ENCODE assay signal across 18 cellular contexts in genomic region chr6:105824732-105825131, GRCh38.
A peak's percentile ranks its signal among the peaks of the same experiment; 100 is the strongest.
DNase-seq lines count a peak whose midpoint lies in the region; ATAC-seq, FAIRE-seq and TF ChIP-seq lines count a peak whose summit lies in the region.
"Had no signal": no experiment of that assay in that cellular context is flagged by ENCODE, and none has a peak within 500 bp of the region (broad histone marks: within the 10 kb centered on the region; RNA-seq: fewer than 3 reads in every experiment).

No MANE protein-coding gene starts in this region.

- in situ Hi-C loops in K562 (cut with MboI), result no loop called here

- no peaks in the 10 kb centered on the region; the same call in 1 of the 2 replicates for H3K9me3 ChIP-seq in K562 (replicated peaks; ENCODE audit: control insufficient read depth, insufficient read depth, low read depth, low read length)
- no peaks in the 10 kb centered on the region for H3K9me3 ChIP-seq in H9 (ENCODE audit: control insufficient read depth, low read depth, low read length)
- H3K9me3 ChIP-seq: mucosa of descending colon had no signal

- TF ChIP-seq POLR2A in K562 (conservative IDR thresholded peaks at IDR 0.05), result no peak

- TF ChIP-seq CTCF in K562 (IDR thresholded peaks at IDR 0.05 in 2 of 3, conservative IDR thresholded peaks at IDR 0.05 in 1 of 3; ENCODE audit: insufficient read depth in 2 of 3, low read depth in 1 of 3, low read length in 3 of 3) (no peak), H9 (conservative IDR thresholded peaks at IDR 0.05) (no peak)

- H2BK12ac ChIP-seq in H9 (ENCODE audit: insufficient read length, low read depth, low read length), result no peak overlapping the region

- H3K4me2 ChIP-seq in K562 (ENCODE audit: insufficient read depth, low read length), result no peak overlapping the region
- H3K4me2 ChIP-seq in H9 (ENCODE audit: insufficient read depth, insufficient read length, low read length), result no peak overlapping the region

- H2BK120ac ChIP-seq in H9 (ENCODE audit: low read depth, low read length, poor library complexity, severe bottlenecking), result no peak overlapping the region

- H2AK5ac ChIP-seq in H9 (ENCODE audit: insufficient read length, low read length), result no peak overlapping the region

- no peaks in the 10 kb centered on the region for H3K79me2 ChIP-seq in K562 (ENCODE audit: control insufficient read depth, insufficient read depth, low read length)
- H3K79me2 ChIP-seq in H9 (ENCODE audit: insufficient read depth, low read length), result no peaks in the 10 kb centered on the region

- intact Hi-C loops in K562 (cut with micrococcal nuclease), result no loop called here

- WGBS in K562 (ENCODE audit: insufficient coverage, low coverage, missing lambda C conversion rate), result 100% methylated on average over 1 of the region's 1 CpG
- no CpG with 5 or more reads among the region's 1 CpG for WGBS in H9 (ENCODE audit: extremely low coverage, insufficient read length, low lambda C conversion rate)

- DNase-seq in AG08396 (ENCODE audit: low spot score), result peak; percentile 33
- no peak for DNase-seq in K562 (ENCODE audit: extremely low read depth in 1 of 4, low spot score in 3 of 4)
- no peak for DNase-seq in ureter (ENCODE audit: low spot score)
- DNase-seq in H9, result no peak
- no peak for DNase-seq in NCI-H69 (lab: John Stamatoyannopoulos, UW)
- DNase-seq: activated naive CD8-positive, alpha-beta T cell treated with anti-CD3 and anti-CD28 coated beads, Interleukin-2, amount 10 ng/mL, durations not matched to agents 7 days and 5 days; dermis blood vessel endothelial cell; foreskin keratinocyte; islet precursor cell; mucosa of descending colon; NCI-H1105 treated with DMSO at 0.1 percent for 48 hours; NCI-H524 treated with DMSO at 0.1 percent for 48 hours had no signal

- H3K27ac ChIP-seq in K562 (ENCODE audit: extremely low read depth, low read depth, low read length) (no peak overlapping the region), H9 (ENCODE audit: insufficient read length, low read depth, low read length) (no peak overlapping the region)
- H3K27ac ChIP-seq: foreskin keratinocyte had no signal

- H3K56ac ChIP-seq in H9 (ENCODE audit: insufficient read length, low read depth, low read length), result no peak overlapping the region

- TF ChIP-seq RAD21 in K562 (CRISPR knock-in tag; conservative IDR thresholded peaks at IDR 0.05 in 1 of 2, IDR thresholded peaks at IDR 0.05 in 1 of 2), result no peak

- no peak overlapping the region for H3K4me3 Mint-ChIP-seq in H9
- H3K4me3 Mint-ChIP-seq: activated naive CD8-positive, alpha-beta T cell treated with anti-CD3 and anti-CD28 coated beads, Interleukin-2, amount 10 ng/mL, durations not matched to agents 7 days and 5 days had no signal

- CTCF ChIA-PET in K562 (lab: Yijun Ruan, JAX; ENCODE audit: low intra/inter-chr PET ratio), result no interaction called here

- no peaks in the 10 kb centered on the region for H3K4me1 Mint-ChIP-seq in H9
- H3K4me1 Mint-ChIP-seq: activated naive CD8-positive, alpha-beta T cell treated with anti-CD3 and anti-CD28 coated beads, Interleukin-2, amount 10 ng/mL, durations not matched to agents 7 days and 5 days had no signal

- H3K27ac Mint-ChIP-seq in H9, result no peak overlapping the region
- H3K27ac Mint-ChIP-seq: activated naive CD8-positive, alpha-beta T cell treated with anti-CD3 and anti-CD28 coated beads, Interleukin-2, amount 10 ng/mL, durations not matched to agents 7 days and 5 days; progenitor cell of endocrine pancreas had no signal

- H3K4me1 ChIP-seq in K562 (replicated peaks in 1 of 2; ENCODE audit: control insufficient read depth in 2 of 2, insufficient read depth in 2 of 2, low read length in 2 of 2) (no peaks in the 10 kb centered on the region), H9 (ENCODE audit: insufficient read depth, low read length) (no peaks in the 10 kb centered on the region)
- H3K4me1 ChIP-seq: foreskin keratinocyte had no signal

- H3K9me3 Mint-ChIP-seq in H9, result peaks cover 11 to 27% of the 10 kb centered on the region in 2 experiments; a peak in 3 of 5 replicates

- POLR2A ChIA-PET in K562 (lab: Yijun Ruan, JAX), result no interaction called here

- H3K23me2 ChIP-seq in H9 (ENCODE audit: insufficient read length, low read depth, low read length, poor library complexity, severe bottlenecking), result no peaks in the 10 kb centered on the region

- peaks cover 0 to 3% (median 2%) of the 10 kb centered on the region in 3 experiments; a peak in 1 of 7 replicates for H3K36me3 Mint-ChIP-seq in H9 (ENCODE audit: insufficient read depth in 1 of 3, low read depth in 3 of 3)

- H3K36me3 ChIP-seq in K562 (ENCODE audit: control insufficient read depth, insufficient read depth, low read length), result no peaks in the 10 kb centered on the region

- ATAC-seq in GM18858 (IDR thresholded peaks at IDR 0.05; ENCODE audit: unreplicated experiment) (peak; percentile 49), HG02885 (IDR thresholded peaks at IDR 0.05; ENCODE audit: poor library complexity, unreplicated experiment) (peak; percentile 52), K562 (no peak), GM18517 (IDR thresholded peaks at IDR 0.05; ENCODE audit: unreplicated experiment) (no peak)
- ATAC-seq: foreskin keratinocyte, mucosa of descending colon had no signal

- no TSS peak for BruUV-seq in K562 (replicated peaks; lab: Mats Ljungman, UMichigan)

- H4K8ac ChIP-seq in H9 (replicated peaks; ENCODE audit: insufficient read length, low read depth, low read length), result no peak overlapping the region

- no peak overlapping the region for H2BK20ac ChIP-seq in H9 (ENCODE audit: low read depth, low read length, poor library complexity, severe bottlenecking)

- no peaks in the 10 kb centered on the region for H3K9me1 ChIP-seq in K562 (ENCODE audit: control insufficient read depth, insufficient read depth, low read length)

- no peak for FAIRE-seq in K562 (lab: Jason Lieb, UNC)
- FAIRE-seq: GM12891, TTC549 had no signal

- no peak overlapping the region for H3K4ac ChIP-seq in H9 (ENCODE audit: low read depth, low read length)

- H3K27me3 Mint-ChIP-seq in H9 (ENCODE audit: low read depth), result no peaks in the 10 kb centered on the region
- H3K27me3 Mint-ChIP-seq: progenitor cell of endocrine pancreas had no signal

- no peak overlapping the region for H2BK15ac ChIP-seq in H9 (ENCODE audit: low read depth, low read length)

- H3K27me3 ChIP-seq in K562 (ENCODE audit: control insufficient read depth in 2 of 2, insufficient read depth in 2 of 2, low read length in 2 of 2), result no peaks in the 10 kb centered on the region
- no peaks in the 10 kb centered on the region for H3K27me3 ChIP-seq in H9 (ENCODE audit: insufficient read depth, low read length)
- H3K27me3 ChIP-seq: foreskin keratinocyte had no signal

- no peak overlapping the region for H3K4me3 ChIP-seq in K562
- H3K4me3 ChIP-seq: mucosa of descending colon had no signal

- H2AFZ ChIP-seq in K562 (ENCODE audit: low read depth, low read length), result no peak overlapping the region
- H2AFZ ChIP-seq in H9 (ENCODE audit: low read length), result no peak overlapping the region

- no peaks in the 10 kb centered on the region for H3K79me1 ChIP-seq in H9 (ENCODE audit: insufficient read depth, low read depth, low read length, poor library complexity, severe bottlenecking)

- no peak overlapping the region for H3K18ac ChIP-seq in H9 (ENCODE audit: insufficient read length, low read depth, low read length)

- H4K5ac ChIP-seq in H9 (ENCODE audit: insufficient read length, low read depth, low read length), result no peak overlapping the region

- H4K20me1 ChIP-seq in K562 (replicated peaks; ENCODE audit: control insufficient read depth, insufficient read depth, low read length), result no peaks in the 10 kb centered on the region
- no peaks in the 10 kb centered on the region for H4K20me1 ChIP-seq in H9 (ENCODE audit: control insufficient read depth, insufficient read depth, insufficient read length)

- H3K23ac ChIP-seq in H9 (ENCODE audit: insufficient read length, low read depth, low read length), result no peak overlapping the region

- no peak overlapping the region for H2BK5ac ChIP-seq in H9 (ENCODE audit: insufficient read length, low read length)

- H3T11ph ChIP-seq in H9 (ENCODE audit: low read length), result no peak overlapping the region

- no peak for TF ChIP-seq EP300 in K562 (IDR thresholded peaks at IDR 0.05; ENCODE audit: low read length)

- H3K14ac ChIP-seq in H9 (ENCODE audit: insufficient read depth, low read length), result no peak overlapping the region

- H4K91ac ChIP-seq in H9 (ENCODE audit: insufficient read length, low read depth, low read length), result no peak overlapping the region

- H3K9ac ChIP-seq in K562 (ENCODE audit: insufficient read depth in 1 of 2, low read depth in 2 of 2, low read length in 2 of 2), result no peak overlapping the region
- H3K9ac ChIP-seq in H9 (ENCODE audit: extremely low read depth, insufficient read length, low read length), result no peak overlapping the region

TF ChIP-seq in K562, 482 proteins besides CTCF, POLR2A, EP300 and RAD21 (continues in another document):
- TF ChIP-seq E2F8 (IDR thresholded peaks at IDR 0.05; ENCODE audit: low read depth, partially characterized antibody) (no peak), ZNF134 (CRISPR knock-in tag; conservative IDR thresholded peaks at IDR 0.05) (peak; percentile 61; the same call in 1 of the 2 replicates), SRSF7 (optimal IDR thresholded peaks at IDR 0.05; ENCODE audit: low read depth, low read length) (no peak), SNIP1 (IDR thresholded peaks at IDR 0.05; ENCODE audit: low read depth) (no peak), RBFOX2 (IDR thresholded peaks at IDR 0.05; ENCODE audit: low read depth, low read length) (no peak), ZFP30 (CRISPR knock-in tag; IDR thresholded peaks at IDR 0.05; ENCODE audit: borderline replicate concordance) (no peak)

Comparison
In these comparisons a context has a peak if more than half of its experiments do, and no peak if none do; other contexts are left out.
1. ATAC-seq: peak in GM18858 (single experiment) and HG02885 (single experiment); none in K562 (single experiment) and GM18517 (single experiment).